ENCODE assay signal across 27 cellular contexts in the genomic region with DNA sequence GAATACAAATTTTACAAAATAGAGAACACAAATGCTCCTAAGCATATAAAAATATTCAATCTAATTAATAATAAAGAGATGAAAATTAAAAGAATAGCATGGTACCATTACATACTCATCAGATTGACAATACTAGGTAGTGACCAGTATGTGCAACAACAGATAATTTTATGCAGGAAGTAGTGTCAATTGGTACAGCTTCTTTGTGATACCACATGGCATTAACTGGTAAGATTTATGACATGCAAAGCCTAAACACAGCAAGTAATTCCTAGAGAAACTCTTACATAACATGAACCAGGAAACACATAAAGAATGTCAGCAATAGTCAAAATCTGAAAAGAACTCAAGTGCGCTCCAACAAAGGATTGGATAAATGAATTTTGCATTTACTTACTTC. TPM values are rescaled to one million over a fixed set of nuclear protein-coding genes. Genes with fewer than 3 reads are reported as not detected.
"Had no signal": no experiment of that assay in that cellular context is flagged by ENCODE, and none has a peak within 500 bp of the region (broad histone marks: within the 10 kb centered on the region; RNA-seq: fewer than 3 reads in every experiment).

No MANE protein-coding gene starts in this region.

- DNase-seq: IMR-90, Kasumi-1, MM.1S, NCI-H1048, NCI-H1105, NCI-H1417 treated with DMSO at 0.1 percent for 48 hours, NCI-H146, NCI-H1694 treated with DMSO at 0.1 percent for 48 hours, NCI-H1930, NCI-H2081, NCI-H2107, NCI-H2171, NCI-H226, NCI-H446, NCI-H510A, NCI-H524 treated with DMSO at 0.1 percent for 48 hours, NCI-H69, NCI-H774, SHP77, T-helper 1 cell, T-helper 17 cell had no signal

- H3K4me1 Mint-ChIP-seq: T-helper 17 cell had no signal

- H3K27ac ChIP-seq: KMS-11, RWPE1 had no signal

- H3K4me3 Mint-ChIP-seq: T-helper 17 cell had no signal

- H3K9ac ChIP-seq: KMS-11 had no signal

- H3K27ac Mint-ChIP-seq: T-helper 17 cell had no signal

- FAIRE-seq: HepG2 had no signal

- ATAC-seq: HepG2, SK-N-SH treated with all-trans-retinoic acid at 6 μM for 48 hours, T-helper 17 cell had no signal

RNA-seq across cellular contexts. Expression of a gene that starts 26.3 kb away (rescaled TPM):
- total RNA-seq: HT1080, M059J had no signal
